ENCODE assay signal across 1 cellular context in genomic region chr5:177347699-177348098, GRCh38.
TF ChIP-seq lines count a peak whose summit lies in the region.

No MANE protein-coding gene starts in this region.

TF ChIP-seq in HepG2, 621 proteins besides CTCF, POLR2A, EP300 and RAD21:
- TF ChIP-seq ZNF121 (CRISPR knock-in tag; IDR thresholded peaks at IDR 0.05) = peak; percentile 91
- no peak for TF ChIP-seq CREB1 (IDR thresholded peaks at IDR 0.05)
- TF ChIP-seq CREB1 (CRISPR knock-in tag; IDR thresholded peaks at IDR 0.05) = no peak
